8 cellular contexts compared by ENCODE assay signal in the genomic region with DNA sequence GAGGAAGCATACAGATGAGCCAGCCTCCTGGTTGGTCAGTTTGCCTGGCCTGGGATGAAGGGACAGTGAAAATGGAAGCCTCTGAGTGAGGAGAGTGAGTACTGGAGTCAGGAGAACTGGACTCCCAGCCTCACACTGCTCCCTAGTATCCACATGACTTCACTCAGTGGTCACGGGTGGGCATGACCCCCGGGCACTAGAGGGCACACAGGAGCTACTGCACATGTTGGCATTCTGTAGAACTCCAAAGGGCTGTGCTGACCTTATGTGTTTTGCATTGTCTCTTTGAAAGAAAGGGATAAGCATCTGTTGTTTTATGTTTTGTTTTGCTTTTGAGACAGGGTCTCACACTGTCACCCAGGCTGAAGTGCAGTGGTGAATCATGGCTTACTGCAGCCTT. TPM values are rescaled to one million over a fixed set of nuclear protein-coding genes. Genes with fewer than 3 reads are reported as not detected.
DNase-seq lines count a peak whose midpoint lies in the region; ATAC-seq and TF ChIP-seq lines count a peak whose summit lies in the region.

No MANE protein-coding gene starts in this region.

- no peaks in the 10 kb centered on the region for H3K9me3 ChIP-seq in PC-3 (ENCODE audit: low read length)
- no peaks in the 10 kb centered on the region for H3K9me3 ChIP-seq in suprapubic skin

- H3K4me3 ChIP-seq in PC-3 (ENCODE audit: low read length) (no peak overlapping the region), suprapubic skin (no peak overlapping the region)

- H3K9me2 ChIP-seq in PC-3 (replicated peaks; ENCODE audit: low read length) = no peaks in the 10 kb centered on the region

- H3K27ac Mint-ChIP-seq in naive thymus-derived CD8-positive, alpha-beta T cell = peak overlapping the region in 2 of 10 donors; percentile 49 to 82

- H4K20me1 ChIP-seq in PC-3 (ENCODE audit: low read length) = no peaks in the 10 kb centered on the region

- intact Hi-C loops in PC-3 (cut with micrococcal nuclease) = loop anchor here (1.0 kb wide), 1 partner anchor 150 kb away; no protein-coding TSS in a partner anchor

- peaks cover 0 to 6% (median 0%) of the 10 kb centered on the region in 4 donors for H3K4me1 Mint-ChIP-seq in naive thymus-derived CD8-positive, alpha-beta T cell

- peak; percentile 20 for DNase-seq in PC-3
- DNase-seq in amniotic epithelial cell (ENCODE audit: low read depth) = peak; percentile 8
- DNase-seq in naive thymus-derived CD8-positive, alpha-beta T cell = peak; percentile 33 to 82 (median 56)
- DNase-seq in iPS-NIHi7 (ENCODE audit: extremely low spot score) = no peak
- no peak for DNase-seq in NCI-H2107 (lab: John Stamatoyannopoulos, UW)
- DNase-seq in suprapubic skin (ENCODE audit: low spot score in 2 of 2) = no peak
- DNase-seq in cerebellar cortex (ENCODE audit: low spot score) = no peak

- ATAC-seq in PC-3 = no peak
- ATAC-seq in naive thymus-derived CD8-positive, alpha-beta T cell = peak; percentile 92 to 99

- CTCF ChIA-PET in PC-3 (lab: Charles Lee) = no interaction called here

- no peaks in the 10 kb centered on the region for H3F3A ChIP-seq in PC-3 (ENCODE audit: low read length, unreplicated experiment)

- TF ChIP-seq CTCF in GM12872 (IDR thresholded peaks at IDR 0.05; ENCODE audit: insufficient read depth, low read depth, low read length) (peak; percentile 55), PC-3 (conservative IDR thresholded peaks at IDR 0.05; ENCODE audit: low read depth, low read length) (peak; percentile 53), suprapubic skin (IDR thresholded peaks at IDR 0.05) (no peak)

- H3K27ac ChIP-seq in PC-3 (ENCODE audit: low read length) (no peak overlapping the region), suprapubic skin (no peak overlapping the region)

- H3K9ac ChIP-seq in PC-3 (ENCODE audit: low read length) = no peak overlapping the region

- TF ChIP-seq EP300 in suprapubic skin (IDR thresholded peaks at IDR 0.05) = no peak

- no peaks in the 10 kb centered on the region for H3K27me3 Mint-ChIP-seq in naive thymus-derived CD8-positive, alpha-beta T cell

- 83% methylated on average over 2 of the region's 2 CpGs for WGBS in suprapubic skin

- H3K4me2 ChIP-seq in PC-3 (ENCODE audit: low read length) = no peak overlapping the region

- peaks cover 66% of the 10 kb centered on the region for H3K36me3 ChIP-seq in PC-3 (ENCODE audit: low read depth, low read length)
- H3K36me3 ChIP-seq in suprapubic skin = no peaks in the 10 kb centered on the region

- no TSS peak for BruUV-seq in PC-3 (replicated peaks; lab: Mats Ljungman, UMichigan)

- H3K79me2 ChIP-seq in PC-3 (ENCODE audit: low read length) = no peaks in the 10 kb centered on the region

- H3K36me3 Mint-ChIP-seq in naive thymus-derived CD8-positive, alpha-beta T cell = no peaks in the 10 kb centered on the region

- POLR2A ChIA-PET in PC-3 (lab: Charles Lee; ENCODE audit: unreplicated experiment) = no interaction called here
- POLR2A ChIA-PET in naive thymus-derived CD8-positive, alpha-beta T cell (lab: Charles Lee) = interaction anchor here (0.6 to 1.0 kb wide), 2 partner anchors 48 to 149 kb away, joined by 3 read pairs; no protein-coding TSS in a partner anchor

- H3K4me1 ChIP-seq in PC-3 (ENCODE audit: insufficient read depth, low read length) (no peaks in the 10 kb centered on the region), suprapubic skin (no peaks in the 10 kb centered on the region)

- H2AFZ ChIP-seq in PC-3 (ENCODE audit: low read length) = no peak overlapping the region

- no peaks in the 10 kb centered on the region for H3K9me3 Mint-ChIP-seq in naive thymus-derived CD8-positive, alpha-beta T cell

- no peak for TF ChIP-seq POLR2A in suprapubic skin (IDR thresholded peaks at IDR 0.05)

- H3K27me3 ChIP-seq in PC-3 (ENCODE audit: low read length) (no peaks in the 10 kb centered on the region), suprapubic skin (no peaks in the 10 kb centered on the region)

- no peak overlapping the region for H3K4me3 Mint-ChIP-seq in naive thymus-derived CD8-positive, alpha-beta T cell

RNA-seq across cellular contexts. Expression of a gene that starts 23.7 kb away (rescaled TPM):
- 85.5 and 89.6 TPM in 2 replicates for total RNA-seq in PC-3 (2014; rRNA removed)
- total RNA-seq in naive thymus-derived CD8-positive, alpha-beta T cell = under 1 TPM; 0.26 to 0.77 TPM
- polyA plus RNA-seq in naive thymus-derived CD8-positive, alpha-beta T cell = under 1 TPM in 2 of 3 donors, not detected in 1; 0.52 to 0.86 TPM
- 1 to 10 TPM; 1.7 to 3.9 (median 2.6) TPM for total RNA-seq in suprapubic skin

RNA-seq across cellular contexts. Expression of a gene that starts 34.2 kb away (rescaled TPM):
- total RNA-seq in PC-3 (2014; rRNA removed) (not detected in 2 replicates), suprapubic skin (1 to 10 TPM in 3 of 4 donors, under 1 TPM in 1; 0.86 to 2.6 (median 2.2) TPM)
- 1 to 10 TPM; 1.4 to 1.8 TPM for total RNA-seq in naive thymus-derived CD8-positive, alpha-beta T cell
- polyA plus RNA-seq in naive thymus-derived CD8-positive, alpha-beta T cell = 1 to 10 TPM in 1 of 3 donors, under 1 TPM in 2; 0.47 to 8.6 (median 0.94) TPM

RNA-seq across cellular contexts. Expression of a gene that starts 54.0 kb away (rescaled TPM):
- 77.8 and 124 TPM in 2 replicates for total RNA-seq in PC-3 (2014; rRNA removed)
- 100 to 1,000 TPM; 237 to 246 TPM for total RNA-seq in naive thymus-derived CD8-positive, alpha-beta T cell
- 100 to 1,000 TPM in 1 of 3 donors, 10 to 100 TPM in 2; 61.8 to 111 (median 90.3) TPM for polyA plus RNA-seq in naive thymus-derived CD8-positive, alpha-beta T cell
- 100 to 1,000 TPM in 3 of 4 donors, 10 to 100 TPM in 1; 75.8 to 150 (median 110) TPM for total RNA-seq in suprapubic skin

Comparison
In these comparisons a context has a peak if more than half of its experiments do, and no peak if none do; other contexts are left out.
1. CTCF ChIP-seq: peak in GM12872 (single experiment) and PC-3 (single experiment); none in suprapubic skin (0 of 2).
2. DNase-seq: peak in PC-3 (single experiment), amniotic epithelial cell (single experiment) and naive thymus-derived CD8-positive, alpha-beta T cell (10 of 10); none in iPS-NIHi7 (single experiment), NCI-H2107 (single experiment), suprapubic skin (0 of 2) and cerebellar cortex (single experiment).
3. RNA of a gene that starts 23.7 kb away (total RNA-seq): 85.5 to 89.6 TPM in PC-3; 1.7 to 3.9 TPM in suprapubic skin and 0.26 to 0.77 TPM in naive thymus-derived CD8-positive, alpha-beta T cell; every median in the first group is over 10 times any median in the second.